Comparison of ENCODE assay signal across 18 cellular contexts in genomic region chr11:124072147-124072546, GRCh38. TPM values are rescaled to one million over a fixed set of nuclear protein-coding genes. Genes with fewer than 3 reads are reported as not detected.
DNase-seq lines count a peak whose midpoint lies in the region; ATAC-seq, FAIRE-seq and TF ChIP-seq lines count a peak whose summit lies in the region.
"Had no signal": no experiment of that assay in that cellular context is flagged by ENCODE, and none has a peak within 500 bp of the region (broad histone marks: within the 10 kb centered on the region; RNA-seq: fewer than 3 reads in every experiment).

No MANE protein-coding gene starts in this region.

- H3K79me2 ChIP-seq in H1 (ENCODE audit: control insufficient read depth in 1 of 2, insufficient read depth in 2 of 2, low read length in 2 of 2) (no peaks in the 10 kb centered on the region), neural progenitor cell (ENCODE audit: low read depth) (no peaks in the 10 kb centered on the region)

- no peak overlapping the region for H3K14ac ChIP-seq in H1 (ENCODE audit: insufficient read length)

- H3K4me1 ChIP-seq in A549 = no peaks in the 10 kb centered on the region
- no peaks in the 10 kb centered on the region for H3K4me1 ChIP-seq in HEK293 (ENCODE audit: control insufficient read depth, insufficient read depth, low read length)
- peaks cover 0 to 3% (median 2%) of the 10 kb centered on the region in 4 experiments; a peak in 3 of 7 replicates for H3K4me1 ChIP-seq in H1 (replicated peaks in 1 of 4; ENCODE audit: control insufficient read depth in 3 of 4, insufficient read depth in 4 of 4, low read length in 3 of 4)
- no peaks in the 10 kb centered on the region for H3K4me1 ChIP-seq in neural progenitor cell
- H3K4me1 ChIP-seq: HAP-1 had no signal

- no peak for TF ChIP-seq CTCF in A549 (IDR thresholded peaks at IDR 0.05)
- TF ChIP-seq CTCF in HEK293 (tag by site-specific recombination; IDR thresholded peaks at IDR 0.05) = no peak
- TF ChIP-seq CTCF in H1 (IDR thresholded peaks at IDR 0.05; ENCODE audit: control extremely low read depth in 1 of 3, insufficient read depth in 1 of 3, low read depth in 1 of 3, low read length in 3 of 3) = no peak
- TF ChIP-seq CTCF in neural progenitor cell (IDR thresholded peaks at IDR 0.05) = no peak

- 65% methylated on average over 8 of the region's 8 CpGs for whole genome bisulfite sequencing in A549 (ENCODE audit: missing lambda C conversion rate)
- 94% methylated on average over 8 of the region's 8 CpGs; no CpG with 5 or more reads in 1 of the 2 experiments for WGBS in H1 (ENCODE audit: extremely low coverage in 1 of 2, insufficient coverage in 1 of 2, insufficient read length in 1 of 2, insufficient replicate concordance in 2 of 2, low coverage in 1 of 2, low lambda C conversion rate in 2 of 2, missing lambda C conversion rate in 1 of 2), 2 experiments

- no peak for FAIRE-seq in A549 (lab: Jason Lieb, UNC)
- no peak for FAIRE-seq in H1 (lab: Jason Lieb, UNC)
- FAIRE-seq: H54 had no signal

- H3K9me3 ChIP-seq in A549 (no peaks in the 10 kb centered on the region), HEK293 (ENCODE audit: control insufficient read depth, insufficient read depth, low read depth, low read length) (no peaks in the 10 kb centered on the region), H1 (ENCODE audit: insufficient read depth in 2 of 2, low read depth in 1 of 2, low read length in 1 of 2) (no peaks in the 10 kb centered on the region), neural progenitor cell (ENCODE audit: low read depth) (no peaks in the 10 kb centered on the region)
- H3K9me3 ChIP-seq: HAP-1 had no signal

- no peak overlapping the region for H4K5ac ChIP-seq in H1 (ENCODE audit: insufficient read length, low read depth, low read length)

- no peak overlapping the region for H3K4me3 Mint-ChIP-seq in neural progenitor cell
- H3K4me3 Mint-ChIP-seq: CD4-positive, alpha-beta memory T cell had no signal

- H4K8ac ChIP-seq in H1 (ENCODE audit: extremely low read depth, insufficient read depth, low read length) = no peak overlapping the region

- H4K20me1 ChIP-seq in H1 (replicated peaks in 1 of 2; ENCODE audit: control insufficient read depth in 1 of 2, insufficient read depth in 2 of 2, low read length in 2 of 2) (no peaks in the 10 kb centered on the region), neural progenitor cell (ENCODE audit: low read depth) (no peaks in the 10 kb centered on the region)

- H2BK5ac ChIP-seq in H1 (ENCODE audit: low read depth, low read length) = no peak overlapping the region

- no peak overlapping the region for H3K27ac ChIP-seq in A549
- no peak overlapping the region for H3K27ac ChIP-seq in HEK293 (ENCODE audit: extremely low read depth, low read depth, low read length)
- H3K27ac ChIP-seq in H1 (ENCODE audit: low read depth, low read length) = no peak overlapping the region
- no peak overlapping the region for H3K27ac ChIP-seq in neural progenitor cell
- H3K27ac ChIP-seq: GM23248 had no signal

- H3K4me1 Mint-ChIP-seq in neural progenitor cell = no peaks in the 10 kb centered on the region

- H3K9me3 Mint-ChIP-seq in neural progenitor cell = no peaks in the 10 kb centered on the region
- H3K9me3 Mint-ChIP-seq: CD4-positive, alpha-beta memory T cell had no signal

- CTCF ChIA-PET in A549 (lab: Yijun Ruan, JAX) (interaction anchor here (0.8 to 1.4 kb wide), 13 partner anchors 8 to 514 kb away, joined by 3 to 5 read pairs (median 4); no protein-coding TSS in a partner anchor), HEK293 (lab: Yijun Ruan, JAX) (interaction anchor here (0.6 to 4.9 kb wide), 25 partner anchors 9 to 691 kb away, joined by 3 to 57 read pairs (median 3); partner anchors contain the start of gene OR10G7), H1 (lab: Charles Lee; ENCODE audit: partially characterized antibody) (interaction anchor here (0.7 to 6.7 kb wide), 33 partner anchors 9 to 599 kb away, joined by 3 to 43 read pairs (median 4); partner anchors contain the start of genes OR8B4 and VWA5A)

- H3K27ac Mint-ChIP-seq in neural progenitor cell = no peak overlapping the region
- H3K27ac Mint-ChIP-seq: CD4-positive, alpha-beta memory T cell had no signal

- peaks cover 2% of the 10 kb centered on the region for H3K27me3 Mint-ChIP-seq in neural progenitor cell (ENCODE audit: insufficient read depth, low read depth)

- ATAC-seq in A549 (no peak), GM19452 (IDR thresholded peaks at IDR 0.05; ENCODE audit: unreplicated experiment) (no peak), GM21825 (IDR thresholded peaks at IDR 0.05; ENCODE audit: unreplicated experiment) (no peak)

- H3K18ac ChIP-seq in H1 (ENCODE audit: extremely low read depth, low read length) = no peak overlapping the region

- H2AFZ ChIP-seq in H1 (ENCODE audit: low read length) (peak overlapping the region; percentile 99), neural progenitor cell (replicated peaks) (peak overlapping the region; percentile 75)
- H2AFZ ChIP-seq: GM23248 had no signal

- no peaks in the 10 kb centered on the region for H3K36me3 ChIP-seq in HEK293 (ENCODE audit: control insufficient read depth in 2 of 2, insufficient read depth in 1 of 2, low read length in 2 of 2)
- no peaks in the 10 kb centered on the region for H3K36me3 ChIP-seq in H1 (ENCODE audit: control insufficient read depth in 2 of 4, insufficient read depth in 4 of 4, low read length in 3 of 4)
- H3K36me3 ChIP-seq in neural progenitor cell = no peaks in the 10 kb centered on the region
- H3K36me3 ChIP-seq: HAP-1 had no signal

- no peak overlapping the region for H3K4me3 ChIP-seq in A549
- H3K4me3 ChIP-seq in HEK293 (ENCODE audit: low read depth, low read length) = no peak overlapping the region
- H3K4me3 ChIP-seq in H1 (ENCODE audit: extremely low read depth in 1 of 4, insufficient read depth in 2 of 4, low read depth in 3 of 4, low read length in 4 of 4) = no peak overlapping the region
- H3K4me3 ChIP-seq in neural progenitor cell = no peak overlapping the region
- H3K4me3 ChIP-seq: GM12878, GM23248, HAP-1 had no signal

- TF ChIP-seq POLR2A in A549 (IDR thresholded peaks at IDR 0.05; ENCODE audit: low read length) = no peak
- TF ChIP-seq POLR2A in H1 (IDR thresholded peaks at IDR 0.05; ENCODE audit: control extremely low read depth in 1 of 2, low read depth in 2 of 2, low read length in 2 of 2) = no peak

- H2AK5ac ChIP-seq in H1 (ENCODE audit: low read depth, low read length) = no peak overlapping the region

- no peaks in the 10 kb centered on the region for H3K36me3 Mint-ChIP-seq in neural progenitor cell
- H3K36me3 Mint-ChIP-seq: CD4-positive, alpha-beta memory T cell had no signal

- H3K23me2 ChIP-seq in H1 (ENCODE audit: low read depth, low read length) = no peaks in the 10 kb centered on the region

- H3K56ac ChIP-seq in H1 (replicated peaks; ENCODE audit: insufficient read length, low read depth, low read length) = no peak overlapping the region

- H2BK15ac ChIP-seq in H1 (ENCODE audit: low read length) = no peak overlapping the region

- DNase-seq in A549 (ENCODE audit: low read depth in 1 of 2, low spot score in 1 of 2) (no peak), H1 (ENCODE audit: low read depth in 1 of 2, low spot score in 2 of 2) (no peak), neural progenitor cell (ENCODE audit: low spot score) (no peak), islet precursor cell (no peak)
- DNase-seq: 8988T; Calu3; CD4-positive, alpha-beta memory T cell; COR-L47; EL; GM23248 had no signal

- TF ChIP-seq RAD21 in A549 (conservative IDR thresholded peaks at IDR 0.05 in 1 of 2, IDR thresholded peaks at IDR 0.05 in 1 of 2) (no peak), H1 (IDR thresholded peaks at IDR 0.05 in 1 of 2, conservative IDR thresholded peaks at IDR 0.05 in 1 of 2; ENCODE audit: low read depth in 2 of 2, low read length in 2 of 2) (no peak)

- H3K27me3 ChIP-seq in H1 (replicated peaks in 1 of 4; ENCODE audit: control insufficient read depth in 3 of 4, extremely low read depth in 1 of 4, insufficient read depth in 3 of 4, low read length in 3 of 4) (no peaks in the 10 kb centered on the region), neural progenitor cell (no peaks in the 10 kb centered on the region)

- POLR2A ChIA-PET in A549 (lab: Yijun Ruan, JAX) = interaction anchor here (0.7 kb wide), 1 partner anchor 333 kb away, joined by 3 read pairs; no protein-coding TSS in a partner anchor
- POLR2A ChIA-PET in HEK293 (lab: Yijun Ruan, JAX) = no interaction called here
- POLR2A ChIA-PET in H1 (lab: Charles Lee; ENCODE audit: partially characterized antibody) = no interaction called here

- H3K23ac ChIP-seq in H1 (ENCODE audit: insufficient read length) = no peak overlapping the region

- H3K79me1 ChIP-seq in H1 (ENCODE audit: low read depth, low read length) = no peaks in the 10 kb centered on the region

- no peak overlapping the region for H3K4me2 ChIP-seq in A549
- H3K4me2 ChIP-seq in H1 (ENCODE audit: insufficient read depth in 1 of 2, low read depth in 2 of 2, low read length in 2 of 2) = no peak overlapping the region
- no peak overlapping the region for H3K4me2 ChIP-seq in neural progenitor cell

- H3F3A ChIP-seq in neural progenitor cell (ENCODE audit: low read depth) = no peaks in the 10 kb centered on the region

- TF ChIP-seq EP300 in A549 (IDR thresholded peaks at IDR 0.05) = no peak
- TF ChIP-seq EP300 in H1 (IDR thresholded peaks at IDR 0.05; ENCODE audit: borderline replicate concordance in 1 of 2, low read depth in 2 of 2, low read length in 2 of 2) = no peak

- no peak overlapping the region for H2BK12ac ChIP-seq in H1 (ENCODE audit: low read depth, low read length)

- no peak overlapping the region for H2BK20ac ChIP-seq in H1 (ENCODE audit: low read length)

- H2BK120ac ChIP-seq in H1 (replicated peaks; ENCODE audit: low read depth, low read length) = no peak overlapping the region

- H4K91ac ChIP-seq in H1 (replicated peaks; ENCODE audit: insufficient read length, low read length) = no peak overlapping the region

- no peak overlapping the region for H3K4ac ChIP-seq in H1 (replicated peaks; ENCODE audit: insufficient read length, low read depth, low read length)

- H3K9ac ChIP-seq in H1 (replicated peaks in 1 of 4; ENCODE audit: extremely low read depth in 1 of 4, low read depth in 3 of 4, low read length in 3 of 4) = no peak overlapping the region
- no peak overlapping the region for H3K9ac ChIP-seq in neural progenitor cell
- H3K9ac ChIP-seq: GM23248 had no signal

RNA-seq across cellular contexts. Expression of gene OR10G7, which starts 31.0 kb away (rescaled TPM):
- polyA plus RNA-seq in A549 (2011; rRNA removed) (not detected in 2 replicates), A549 (2017; fragmentation: RNase III; extraction: RNeasy Plus Mini Kit Qiagen cat#74134 plus additional on column Dnase treatment) (not detected in 3 replicates), H1 (2011; rRNA removed) (not detected in 2 replicates)
- polyA plus RNA-seq in A549 (2012; cell fraction: cytosol; rRNA removed) = not detected in 2 replicates
- not detected in 2 replicates for polyA plus RNA-seq in A549 (2012; cell fraction: nucleus; rRNA removed)
- not detected in 2 replicates for polyA minus RNA-seq in A549 (2011; rRNA and poly(A)+ RNA removed)
- total RNA-seq in H1 (2021; fragmentation: NEBNext Ultra II Directional; extraction: Animal tissue kit (Norgen Biotek cat#: 25700)) = not detected in 2 replicates
- polyA plus RNA-seq in H1 (2011; cell fraction: cytosol; rRNA removed) = not detected
- polyA plus RNA-seq in H1 (2011; cell fraction: nucleus; rRNA removed) = not detected
- not detected in 4 replicates for polyA plus RNA-seq in H1 (2012, experiment 1 of 2)
- not detected for polyA plus RNA-seq in H1 (2012, experiment 2 of 2)
- not detected for polyA plus RNA-seq in H1 (2013, experiment 1 of 2)
- not detected for polyA plus RNA-seq in H1 (2013, experiment 2 of 2)
- polyA minus RNA-seq in H1 (2011; rRNA and poly(A)+ RNA removed) = not detected in 2 replicates
- not detected for polyA minus RNA-seq in H1 (2011; cell fraction: cytosol; rRNA and poly(A)+ RNA removed)
- not detected for polyA minus RNA-seq in H1 (2011; cell fraction: nucleus; rRNA and poly(A)+ RNA removed)
- not detected in 2 replicates for total RNA-seq in neural progenitor cell (ENCODE audit: low replicate concordance)
- total RNA-seq: A673; Calu3; CD4-positive, alpha-beta memory T cell; GM12878; GM23248 had no signal
- polyA plus RNA-seq: BJ; CD4-positive, alpha-beta memory T cell; GM12878; GM23248 had no signal

RNA-seq across cellular contexts. Expression of gene VWA5A, which starts 43.1 kb away (rescaled TPM):
- polyA plus RNA-seq in A549 (2011; rRNA removed) = 1.5 TPM in 2 replicates
- polyA plus RNA-seq in A549 (2012; cell fraction: cytosol; rRNA removed) = 0.41 and 0.56 TPM in 2 replicates
- 0.43 and 0.56 TPM in 2 replicates for polyA plus RNA-seq in A549 (2012; cell fraction: nucleus; rRNA removed)
- 0.12 to 0.24 TPM (median 0.18 TPM) in 3 replicates for polyA plus RNA-seq in A549 (2017; fragmentation: RNase III; extraction: RNeasy Plus Mini Kit Qiagen cat#74134 plus additional on column Dnase treatment)
- polyA minus RNA-seq in A549 (2011; rRNA and poly(A)+ RNA removed) = 0.83 and 1.7 TPM in 2 replicates
- 18.8 and 20.4 TPM in 2 replicates for total RNA-seq in H1 (2021; fragmentation: NEBNext Ultra II Directional; extraction: Animal tissue kit (Norgen Biotek cat#: 25700))
- polyA plus RNA-seq in H1 (2011; rRNA removed) = 8.7 and 12.5 TPM in 2 replicates
- 14.9 TPM for polyA plus RNA-seq in H1 (2011; cell fraction: cytosol; rRNA removed)
- 21.1 TPM for polyA plus RNA-seq in H1 (2011; cell fraction: nucleus; rRNA removed)
- 13.9 to 19.8 TPM (median 16.3 TPM) in 4 replicates for polyA plus RNA-seq in H1 (2012, experiment 1 of 2)
- polyA plus RNA-seq in H1 (2012, experiment 2 of 2) = 7.7 TPM
- 17.1 TPM for polyA plus RNA-seq in H1 (2013, experiment 1 of 2)
- polyA plus RNA-seq in H1 (2013, experiment 2 of 2) = 16.7 TPM
- 20.0 and 28.5 TPM in 2 replicates for polyA minus RNA-seq in H1 (2011; rRNA and poly(A)+ RNA removed)
- 7.8 TPM for polyA minus RNA-seq in H1 (2011; cell fraction: cytosol; rRNA and poly(A)+ RNA removed)
- 20.6 TPM for polyA minus RNA-seq in H1 (2011; cell fraction: nucleus; rRNA and poly(A)+ RNA removed)
- 24.5 and 27.3 TPM in 2 replicates for total RNA-seq in neural progenitor cell (ENCODE audit: low replicate concordance)

RNA-seq across cellular contexts. Expression of gene OR10G8, which starts 45.5 kb away (rescaled TPM):
- not detected in 2 replicates for polyA plus RNA-seq in A549 (2011; rRNA removed)
- not detected in 2 replicates for polyA plus RNA-seq in A549 (2012; cell fraction: cytosol; rRNA removed)
- not detected in 2 replicates for polyA plus RNA-seq in A549 (2012; cell fraction: nucleus; rRNA removed)
- polyA plus RNA-seq in A549 (2017; fragmentation: RNase III; extraction: RNeasy Plus Mini Kit Qiagen cat#74134 plus additional on column Dnase treatment) = not detected in 3 replicates
- not detected in 2 replicates for polyA minus RNA-seq in A549 (2011; rRNA and poly(A)+ RNA removed)
- total RNA-seq in H1 (2021; fragmentation: NEBNext Ultra II Directional; extraction: Animal tissue kit (Norgen Biotek cat#: 25700)) = not detected in 2 replicates
- polyA plus RNA-seq in H1 (2011; rRNA removed) = not detected in 2 replicates
- not detected for polyA plus RNA-seq in H1 (2011; cell fraction: cytosol; rRNA removed)
- polyA plus RNA-seq in H1 (2011; cell fraction: nucleus; rRNA removed) = not detected
- not detected in 4 replicates for polyA plus RNA-seq in H1 (2012, experiment 1 of 2)
- not detected for polyA plus RNA-seq in H1 (2012, experiment 2 of 2)
- not detected for polyA plus RNA-seq in H1 (2013, experiment 1 of 2)
- not detected for polyA plus RNA-seq in H1 (2013, experiment 2 of 2)
- 0.73 and 0.80 TPM in 2 replicates for polyA minus RNA-seq in H1 (2011; rRNA and poly(A)+ RNA removed)
- not detected for polyA minus RNA-seq in H1 (2011; cell fraction: cytosol; rRNA and poly(A)+ RNA removed)
- polyA minus RNA-seq in H1 (2011; cell fraction: nucleus; rRNA and poly(A)+ RNA removed) = not detected
- total RNA-seq in neural progenitor cell (ENCODE audit: low replicate concordance) = not detected in 2 replicates
- total RNA-seq: A673; Calu3; CD4-positive, alpha-beta memory T cell; GM12878; GM23248 had no signal
- polyA plus RNA-seq: BJ; CD4-positive, alpha-beta memory T cell; GM12878; GM23248 had no signal

RNA-seq across cellular contexts. Expression of gene OR10G9, which starts 49.3 kb away (rescaled TPM):
- polyA plus RNA-seq in A549 (2011; rRNA removed) (not detected in 2 replicates), A549 (2017; fragmentation: RNase III; extraction: RNeasy Plus Mini Kit Qiagen cat#74134 plus additional on column Dnase treatment) (not detected in 3 replicates), H1 (2011; rRNA removed) (not detected in 2 replicates)
- polyA plus RNA-seq in A549 (2012; cell fraction: cytosol; rRNA removed) = not detected in 2 replicates
- not detected in 2 replicates for polyA plus RNA-seq in A549 (2012; cell fraction: nucleus; rRNA removed)
- not detected in 2 replicates for polyA minus RNA-seq in A549 (2011; rRNA and poly(A)+ RNA removed)
- not detected in 2 replicates for total RNA-seq in H1 (2021; fragmentation: NEBNext Ultra II Directional; extraction: Animal tissue kit (Norgen Biotek cat#: 25700))
- polyA plus RNA-seq in H1 (2011; cell fraction: cytosol; rRNA removed) = not detected
- polyA plus RNA-seq in H1 (2011; cell fraction: nucleus; rRNA removed) = 0.16 TPM
- polyA plus RNA-seq in H1 (2012, experiment 1 of 2) = not detected in 4 replicates
- polyA plus RNA-seq in H1 (2012, experiment 2 of 2) = not detected
- not detected for polyA plus RNA-seq in H1 (2013, experiment 1 of 2)
- polyA plus RNA-seq in H1 (2013, experiment 2 of 2) = not detected
- 0.69 and 0.93 TPM in 2 replicates for polyA minus RNA-seq in H1 (2011; rRNA and poly(A)+ RNA removed)
- polyA minus RNA-seq in H1 (2011; cell fraction: cytosol; rRNA and poly(A)+ RNA removed) = not detected
- polyA minus RNA-seq in H1 (2011; cell fraction: nucleus; rRNA and poly(A)+ RNA removed) = not detected
- total RNA-seq in neural progenitor cell (ENCODE audit: low replicate concordance) = not detected in 2 replicates
- total RNA-seq: A673; Calu3; CD4-positive, alpha-beta memory T cell; GM12878; GM23248 had no signal
- polyA plus RNA-seq: BJ; CD4-positive, alpha-beta memory T cell; GM12878; GM23248 had no signal

RNA-seq across cellular contexts. Expression of gene OR10G4, which starts 59.4 kb away (rescaled TPM):
- polyA plus RNA-seq in A549 (2011; rRNA removed) (not detected in 2 replicates), A549 (2017; fragmentation: RNase III; extraction: RNeasy Plus Mini Kit Qiagen cat#74134 plus additional on column Dnase treatment) (not detected in 3 replicates), H1 (2011; rRNA removed) (0.14 TPM in 1 of 2 replicates, not detected in the other)
- polyA plus RNA-seq in A549 (2012; cell fraction: cytosol; rRNA removed) = not detected in 2 replicates
- not detected in 2 replicates for polyA plus RNA-seq in A549 (2012; cell fraction: nucleus; rRNA removed)
- not detected in 2 replicates for polyA minus RNA-seq in A549 (2011; rRNA and poly(A)+ RNA removed)
- total RNA-seq in H1 (2021; fragmentation: NEBNext Ultra II Directional; extraction: Animal tissue kit (Norgen Biotek cat#: 25700)) = not detected in 2 replicates
- polyA plus RNA-seq in H1 (2011; cell fraction: cytosol; rRNA removed) = not detected
- polyA plus RNA-seq in H1 (2011; cell fraction: nucleus; rRNA removed) = 0.46 TPM
- not detected in 4 replicates for polyA plus RNA-seq in H1 (2012, experiment 1 of 2)
- polyA plus RNA-seq in H1 (2012, experiment 2 of 2) = not detected
- polyA plus RNA-seq in H1 (2013, experiment 1 of 2) = not detected
- polyA plus RNA-seq in H1 (2013, experiment 2 of 2) = 0.04 TPM
- polyA minus RNA-seq in H1 (2011; rRNA and poly(A)+ RNA removed) = 0.22 and 0.78 TPM in 2 replicates
- not detected for polyA minus RNA-seq in H1 (2011; cell fraction: cytosol; rRNA and poly(A)+ RNA removed)
- polyA minus RNA-seq in H1 (2011; cell fraction: nucleus; rRNA and poly(A)+ RNA removed) = 0.20 TPM
- total RNA-seq in neural progenitor cell (ENCODE audit: low replicate concordance) = not detected in 2 replicates
- total RNA-seq: A673; Calu3; CD4-positive, alpha-beta memory T cell; GM12878; GM23248 had no signal
- polyA plus RNA-seq: BJ; CD4-positive, alpha-beta memory T cell; GM12878; GM23248 had no signal
